In genomic region chr9:15743512-15743911, GRCh38 we compare ENCODE assay signal across 15 cellular contexts.
DNase-seq lines count a peak whose midpoint lies in the region; ATAC-seq and TF ChIP-seq lines count a peak whose summit lies in the region.
"Had no signal": no experiment of that assay in that cellular context is flagged by ENCODE, and none has a peak within 500 bp of the region (broad histone marks: within the 10 kb centered on the region; RNA-seq: fewer than 3 reads in every experiment).

No MANE protein-coding gene starts in this region.

- TF ChIP-seq POLR2A in lower leg skin (IDR thresholded peaks at IDR 0.05): no peak

- intact Hi-C loops in lower leg skin (cut with DNase I; ENCODE audit: low total_unique reads): no loop called here
- intact Hi-C loops in left ventricle myocardium inferior (cut with micrococcal nuclease): no loop called here

- H3K27ac ChIP-seq in left ventricle myocardium inferior (replicated peaks): no peak overlapping the region

- H3K4me3 ChIP-seq in lower leg skin (ENCODE audit: low read depth, poor library complexity, severe bottlenecking): no peak overlapping the region
- H3K4me3 ChIP-seq in left ventricle myocardium inferior: no peak overlapping the region
- H3K4me3 ChIP-seq: K562 had no signal

- DNase-seq in NCI-H345 (lab: John Stamatoyannopoulos, UW): no peak
- DNase-seq in ACHN: no peak
- DNase-seq in lower leg skin (ENCODE audit: low spot score in 2 of 2): no peak
- no peak for DNase-seq in left ventricle myocardium inferior
- DNase-seq: AML-193, caudate nucleus, head of caudate nucleus, naive B cell had no signal

- H3K9me3 ChIP-seq in left ventricle myocardium inferior (replicated peaks): no peaks in the 10 kb centered on the region

- WGBS in lower leg skin, 2 donors: 97 to 100% methylated on average over 1 of the region's 1 CpG

- H3K27me3 ChIP-seq in left ventricle myocardium inferior (ENCODE audit: low read depth): no peaks in the 10 kb centered on the region

- in situ Hi-C loops in ACHN (cut with HindIII; ENCODE audit: low pct_ligation_motif_present, low pct_unique_long_range_greater_than_20kb, low sequenced_read_pairs): no loop called here

- no peaks in the 10 kb centered on the region for H3K4me1 ChIP-seq in left ventricle myocardium inferior

- peaks cover 28% of the 10 kb centered on the region for H3K36me3 ChIP-seq in left ventricle myocardium inferior

- ATAC-seq in GM18517 (IDR thresholded peaks at IDR 0.05; ENCODE audit: unreplicated experiment) (peak; percentile 83), GM21367 (IDR thresholded peaks at IDR 0.05; ENCODE audit: unreplicated experiment) (peak; percentile 96), HG02943 (IDR thresholded peaks at IDR 0.05; ENCODE audit: low read depth, unreplicated experiment) (peak; percentile 82), HG03469 (IDR thresholded peaks at IDR 0.05; ENCODE audit: unreplicated experiment) (peak; percentile 87)
- ATAC-seq: activated naive CD4-positive, alpha-beta T cell treated with anti-CD3 and anti-CD28 coated beads, Interleukin-2, amount 50 U/mL, for 72 hours; K562; stimulated activated effector memory CD8-positive, alpha-beta T cell treated with anti-CD3 and anti-CD28 coated beads, Interleukin-12 subunit alpha, Interleukin-12 subunit beta, amount 100 ng/mL, for 72 hours had no signal

- no peak for TF ChIP-seq CTCF in lower leg skin (IDR thresholded peaks at IDR 0.05)
- no peak for TF ChIP-seq CTCF in left ventricle myocardium inferior (IDR thresholded peaks at IDR 0.05; ENCODE audit: borderline replicate concordance)
